ENCODE assay signal across 1 cellular context in genomic region chr21:33345751-33346238, GRCh38.
TF ChIP-seq lines count a peak whose summit lies in the region.

No MANE protein-coding gene starts in this region.

TF ChIP-seq in WTC11, 78 proteins besides CTCF, POLR2A, EP300 and RAD21 (continued from another document):
- TF ChIP-seq ZNF121 (CRISPR knock-in tag; IDR thresholded peaks at IDR 0.05) (peak; percentile 69; the same call in 1 of the 2 replicates), ZNF423 (CRISPR knock-in tag; IDR thresholded peaks at IDR 0.05) (no peak)
TF ChIP-seq in WTC11: peak in this region for 1.
